ENCODE assay signal across 13 cellular contexts in genomic region chr2:20451346-20451745, GRCh38. TPM values are rescaled to one million over a fixed set of nuclear protein-coding genes. Genes with fewer than 3 reads are reported as not detected.
DNase-seq lines count a peak whose midpoint lies in the region; ATAC-seq and TF ChIP-seq lines count a peak whose summit lies in the region.
"Had no signal": no experiment of that assay in that cellular context is flagged by ENCODE, and none has a peak within 500 bp of the region (broad histone marks: within the 10 kb centered on the region; RNA-seq: fewer than 3 reads in every experiment).

No MANE protein-coding gene starts in this region.

- H3K27ac ChIP-seq in ascending aorta (peak overlapping the region; percentile 90 to 96), esophagus squamous epithelium (peak overlapping the region; percentile 69 to 100 (median 98)), thyroid gland (peak overlapping the region; percentile 99 to 100 (median 100))

- DNase-seq in ascending aorta (ENCODE audit: low spot score in 2 of 2) (peak in 1 of 2 donors; percentile 67), esophagus squamous epithelium (lab: John Stamatoyannopoulos, UW) (no peak), nephron progenitor cell (no peak), thyroid gland (no peak), NCI-H2029 treated with DMSO at 0.1 percent for 48 hours (lab: John Stamatoyannopoulos, UW) (no peak), mucosa of descending colon (no peak), omental fat pad (ENCODE audit: low spot score) (no peak)
- DNase-seq: activated B cell treated with CpG ODN at 0.5 μM for 24 hours; effector CD4-positive, alpha-beta T cell; NCI-H524 treated with DMSO at 0.1 percent for 48 hours; SIG-M5 had no signal

- H3K4me1 Mint-ChIP-seq in nephron progenitor cell = peaks cover 57% of the 10 kb centered on the region

- H3K9me3 ChIP-seq in ascending aorta = no peaks in the 10 kb centered on the region
- no peaks in the 10 kb centered on the region for H3K9me3 ChIP-seq in esophagus squamous epithelium
- no peaks in the 10 kb centered on the region for H3K9me3 ChIP-seq in thyroid gland
- no peaks in the 10 kb centered on the region for H3K9me3 ChIP-seq in mucosa of descending colon
- H3K9me3 ChIP-seq: MG63 had no signal

- H3K4me1 ChIP-seq in ascending aorta = peaks cover 0 to 5% of the 10 kb centered on the region in 2 donors
- H3K4me1 ChIP-seq in esophagus squamous epithelium = peaks cover 16 to 69% (median 19%) of the 10 kb centered on the region in 3 donors
- peaks cover 23 to 29% of the 10 kb centered on the region in 2 donors for H3K4me1 ChIP-seq in thyroid gland
- peaks cover 20% of the 10 kb centered on the region for H3K4me1 ChIP-seq in mucosa of descending colon (ENCODE audit: low read depth)

- TF ChIP-seq CTCF in ascending aorta (IDR thresholded peaks at IDR 0.05) (no peak), esophagus squamous epithelium (IDR thresholded peaks at IDR 0.05) (no peak), nephron progenitor cell (IDR thresholded peaks at IDR 0.05) (no peak), thyroid gland (IDR thresholded peaks at IDR 0.05) (no peak), mucosa of descending colon (IDR thresholded peaks at IDR 0.05) (no peak), omental fat pad (IDR thresholded peaks at IDR 0.05) (no peak)

- H3K27me3 ChIP-seq in ascending aorta = no peaks in the 10 kb centered on the region
- peaks cover 0 to 5% (median 0%) of the 10 kb centered on the region in 4 donors for H3K27me3 ChIP-seq in esophagus squamous epithelium
- H3K27me3 ChIP-seq in thyroid gland = no peaks in the 10 kb centered on the region
- H3K27me3 ChIP-seq: MG63 had no signal

- peaks cover 25 to 32% of the 10 kb centered on the region in 2 donors for H3K36me3 ChIP-seq in ascending aorta
- peaks cover 0 to 21% (median 8%) of the 10 kb centered on the region in 3 donors for H3K36me3 ChIP-seq in esophagus squamous epithelium
- peaks cover 0 to 19% of the 10 kb centered on the region in 2 donors for H3K36me3 ChIP-seq in thyroid gland
- no peaks in the 10 kb centered on the region for H3K36me3 ChIP-seq in mucosa of descending colon (ENCODE audit: low read depth)

- no peak overlapping the region for H3K4me3 Mint-ChIP-seq in nephron progenitor cell
- H3K4me3 Mint-ChIP-seq: activated B cell treated with CpG ODN at 0.5 μM for 24 hours had no signal

- H3K27me3 Mint-ChIP-seq in nephron progenitor cell (ENCODE audit: low read depth, poor library complexity) = peaks cover 8% of the 10 kb centered on the region

- H3K4me3 ChIP-seq in ascending aorta (peak overlapping the region; percentile 80 to 95), esophagus squamous epithelium (peak overlapping the region in 1 of 4 donors; percentile 86), thyroid gland (replicated peaks in 1 of 3) (no peak overlapping the region), mucosa of descending colon (no peak overlapping the region)
- H3K4me3 ChIP-seq: MG63 had no signal

- no peak for ATAC-seq in GM19395 (IDR thresholded peaks at IDR 0.05; ENCODE audit: unreplicated experiment)
- no peak for ATAC-seq in mucosa of descending colon
- no peak for ATAC-seq in omental fat pad (ENCODE audit: low FRiP score)

- TF ChIP-seq POLR2A in esophagus squamous epithelium (IDR thresholded peaks at IDR 0.05) (no peak), thyroid gland (IDR thresholded peaks at IDR 0.05) (no peak)

- H3K9me3 Mint-ChIP-seq in nephron progenitor cell = no peaks in the 10 kb centered on the region
- H3K9me3 Mint-ChIP-seq: activated B cell treated with CpG ODN at 0.5 μM for 24 hours had no signal

- H3K27ac Mint-ChIP-seq in nephron progenitor cell = peak overlapping the region; percentile 5
- H3K27ac Mint-ChIP-seq: activated B cell treated with CpG ODN at 0.5 μM for 24 hours had no signal

- H3K36me3 Mint-ChIP-seq in nephron progenitor cell (ENCODE audit: low read depth) = no peaks in the 10 kb centered on the region

- intact Hi-C loops in ascending aorta (cut with DNase I) (loop anchor here (10.0 kb wide), 1 partner anchor 63 kb away; no protein-coding TSS in a partner anchor), esophagus squamous epithelium (cut with DNase I) (no loop called here), thyroid gland (cut with DNase I) (no loop called here), mucosa of descending colon (cut with DNase I, micrococcal nuclease) (no loop called here)

- 27 to 46% methylated on average over 4 of the region's 4 CpGs for WGBS in esophagus squamous epithelium, 2 donors
- WGBS in thyroid gland, 2 donors = 32 to 40% methylated on average over 4 of the region's 4 CpGs

RNA-seq across cellular contexts. Expression of gene RHOB, which starts 4.5 kb away (rescaled TPM):
- total RNA-seq in ascending aorta (3,143 TPM), esophagus squamous epithelium (100 to 1,000 TPM in 3 of 4 donors, 10 to 100 TPM in 1; 61.7 to 245 (median 144) TPM), thyroid gland (100 to 1,000 TPM; 238 to 381 (median 271) TPM), mucosa of descending colon (100 to 1,000 TPM in 2 of 3 donors, 10 to 100 TPM in 1; 75.5 to 616 (median 104) TPM), omental fat pad (1,000 to 10,000 TPM in 3 of 4 donors, 100 to 1,000 TPM in 1; 917 to 1,730 (median 1,246) TPM)

Comparison
In these comparisons a context has a peak if more than half of its experiments do, and no peak if none do; other contexts are left out.
1. H3K4me3 ChIP-seq: peak in ascending aorta (2 of 2); none in thyroid gland (0 of 3) and mucosa of descending colon (single experiment).
2. Peak in every context shown above with its lines, with median percentiles within 50 percentile points of each other: H3K27ac ChIP-seq.